14 cellular contexts compared by ENCODE assay signal in genomic region chr13:77737583-77738200, GRCh38. TPM values are rescaled to one million over a fixed set of nuclear protein-coding genes. Genes with fewer than 3 reads are reported as not detected.
DNase-seq lines count a peak whose midpoint lies in the region; ATAC-seq and TF ChIP-seq lines count a peak whose summit lies in the region.
"Had no signal": no experiment of that assay in that cellular context is flagged by ENCODE, and none has a peak within 500 bp of the region (broad histone marks: within the 10 kb centered on the region; RNA-seq: fewer than 3 reads in every experiment).

No MANE protein-coding gene starts in this region.

- no peak overlapping the region for H3K4me3 ChIP-seq in dorsolateral prefrontal cortex
- H3K4me3 ChIP-seq in ovary: no peak overlapping the region
- H3K4me3 ChIP-seq: lung, prostate gland had no signal

- no peaks in the 10 kb centered on the region for H3K9me3 ChIP-seq in ovary
- H3K9me3 ChIP-seq: prostate gland had no signal

- H3K27me3 ChIP-seq in dorsolateral prefrontal cortex (no peaks in the 10 kb centered on the region), ovary (no peaks in the 10 kb centered on the region)

- H3K27ac ChIP-seq in dorsolateral prefrontal cortex: peak overlapping the region in 58 of 59 donors; percentile 11 to 98 (median 93)
- no peak overlapping the region for H3K27ac ChIP-seq in ovary
- H3K27ac ChIP-seq: foreskin keratinocyte, prostate gland had no signal

- TF ChIP-seq CTCF in dorsolateral prefrontal cortex (IDR thresholded peaks at IDR 0.05 in 54 of 56, conservative IDR thresholded peaks at IDR 0.05 in 2 of 56; ENCODE audit: low read depth in 1 of 56, partially characterized antibody in 56 of 56) (no peak), ovary (IDR thresholded peaks at IDR 0.05) (no peak)

- TF ChIP-seq POLR2A in ovary (IDR thresholded peaks at IDR 0.05): no peak

- DNase-seq in dorsolateral prefrontal cortex: no peak
- no peak for DNase-seq in activated gamma-delta T cell (lab: John Stamatoyannopoulos, UW)
- DNase-seq in ovary: no peak
- DNase-seq in NCI-H2227 (lab: John Stamatoyannopoulos, UW; ENCODE audit: unreplicated experiment): no peak
- DNase-seq: activated CD8-positive, alpha-beta memory T cell treated with anti-CD3 and anti-CD28 coated beads, Interleukin-2, amount 50 U/mL, for 4 hours; foreskin keratinocyte; Karpas-422; NCI-H526 had no signal

- intact Hi-C loops in dorsolateral prefrontal cortex (cut with DNase I): no loop called here
- intact Hi-C loops in ovary (cut with DNase I): no loop called here

- no peaks in the 10 kb centered on the region for H3K36me3 ChIP-seq in ovary
- H3K36me3 ChIP-seq: prostate gland had no signal

- 42 to 53% (median 53%) methylated on average over 2 of the region's 2 CpGs for whole genome bisulfite sequencing in ovary, 3 donors

- no peak for TF ChIP-seq EP300 in ovary (IDR thresholded peaks at IDR 0.05)

- H3K4me1 ChIP-seq in ovary (ENCODE audit: insufficient read depth): peaks cover 2% of the 10 kb centered on the region
- H3K4me1 ChIP-seq: foreskin keratinocyte, prostate gland had no signal

- peak; percentile 82 for ATAC-seq in GM19025 (IDR thresholded peaks at IDR 0.05; ENCODE audit: low read depth, unreplicated experiment)
- peak; percentile 83 for ATAC-seq in GM21423 (IDR thresholded peaks at IDR 0.05; ENCODE audit: unreplicated experiment)
- peak; percentile 86 for ATAC-seq in HG03064 (IDR thresholded peaks at IDR 0.05; ENCODE audit: low read depth, unreplicated experiment)
- ATAC-seq: foreskin keratinocyte, SK-N-SH treated with all-trans-retinoic acid at 6 μM for 48 hours had no signal

RNA-seq across cellular contexts. Expression of gene SLAIN1, which starts 40.2 kb away (rescaled TPM):
- 100 to 1,000 TPM; 103 to 777 (median 227) TPM for total RNA-seq in dorsolateral prefrontal cortex
- total RNA-seq in ovary: 10 to 100 TPM in 3 of 7 donors, 1 to 10 TPM in 4; 6.4 to 24.2 (median 10.0) TPM
- 1 to 10 TPM; 4.6 to 9.8 TPM for polyA plus RNA-seq in ovary
- total RNA-seq: foreskin keratinocyte had no signal
- polyA plus RNA-seq: foreskin keratinocyte had no signal

Comparison
In these comparisons a context has a peak if more than half of its experiments do, and no peak if none do; other contexts are left out.
1. H3K27ac ChIP-seq: peak in dorsolateral prefrontal cortex (58 of 59); none in ovary (0 of 2).
2. RNA of gene SLAIN1, which starts 40.2 kb away (total RNA-seq): 103 to 777 TPM in dorsolateral prefrontal cortex; 6.4 to 24.2 TPM in ovary; every median in the first group is over 4 times any median in the second.
3. Peak in every context shown above with its lines, with median percentiles within 50 percentile points of each other: ATAC-seq.